Comparison of ENCODE assay signal across 33 cellular contexts in the genomic region with DNA sequence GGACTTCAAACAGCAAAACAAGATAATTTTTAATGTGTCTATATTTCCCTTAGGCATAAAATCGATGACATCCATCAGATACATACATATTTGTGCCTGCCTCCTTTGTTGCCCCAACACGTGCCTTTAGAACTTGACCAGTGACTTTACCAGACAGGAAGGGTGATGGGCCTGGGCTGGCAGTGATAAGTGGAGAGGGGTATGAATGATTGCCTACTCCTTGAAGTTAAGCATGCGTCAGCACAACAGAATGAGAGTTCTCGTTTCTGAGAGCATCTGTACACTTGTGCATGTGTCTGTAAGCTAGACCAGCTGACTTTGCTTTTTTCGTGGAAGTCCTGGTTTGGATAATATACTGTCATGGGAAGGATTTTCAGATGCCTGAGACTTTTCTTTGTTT. TPM values are rescaled to one million over a fixed set of nuclear protein-coding genes. Genes with fewer than 3 reads are reported as not detected.
"Had no signal": no experiment of that assay in that cellular context is flagged by ENCODE, and none has a peak within 500 bp of the region (broad histone marks: within the 10 kb centered on the region; RNA-seq: fewer than 3 reads in every experiment).

No MANE protein-coding gene starts in this region.

- H3K9me3 ChIP-seq: adrenal gland had no signal

- H3K9me3 Mint-ChIP-seq: activated naive CD4-positive, alpha-beta T cell treated with anti-CD3 and anti-CD28 coated beads for 36 hours; activated naive CD4-positive, alpha-beta T cell treated with anti-CD3 and anti-CD28 coated beads, Interleukin-2, amount 50 U/mL, for 72 hours; activated T-cell treated with anti-CD3 and anti-CD28 coated beads, Interleukin-2, amount 50 U/mL, for 24 hours; activated T-helper 2 cell treated with anti-CD3 and anti-CD28 coated beads, Interferon-gamma antibody, Interleukin-2, Interleukin-4, amounts not matched to agents 10 μg/mL and 5 μg/mL and 100 μg/mL, durations not matched to agents 14 hours and 24 hours and 36 hours; brain had no signal

- H3K36me3 ChIP-seq: adrenal gland, WERI-Rb-1 had no signal

- H3K27ac Mint-ChIP-seq: activated CD8-positive, alpha-beta T cell treated with anti-CD3 and anti-CD28 coated beads, Interleukin-2, amount 10 ng/mL, durations not matched to agents 7 days and 5 days; activated naive CD4-positive, alpha-beta T cell treated with anti-CD3 and anti-CD28 coated beads for 36 hours; activated naive CD4-positive, alpha-beta T cell treated with anti-CD3 and anti-CD28 coated beads, Interleukin-2, amount 50 U/mL, for 72 hours; activated T-cell treated with anti-CD3 and anti-CD28 coated beads, Interleukin-2, amount 50 U/mL, for 24 hours; activated T-helper 2 cell treated with anti-CD3 and anti-CD28 coated beads, Interferon-gamma antibody, Interleukin-2, Interleukin-4, amounts not matched to agents 10 μg/mL and 5 μg/mL and 100 μg/mL, durations not matched to agents 14 hours and 24 hours and 36 hours; brain had no signal

- H3K36me3 Mint-ChIP-seq: activated naive CD4-positive, alpha-beta T cell treated with anti-CD3 and anti-CD28 coated beads, Interleukin-2, amount 50 U/mL, for 72 hours; brain had no signal

- H3K9ac ChIP-seq: KMS-11 had no signal

- DNase-seq: activated CD4-positive, alpha-beta T cell treated with anti-CD3 and anti-CD28 coated beads for 1 hour; activated CD4-positive, alpha-beta T cell treated with anti-CD3 and anti-CD28 coated beads for 48 hours; activated CD4-positive, alpha-beta T cell treated with anti-CD3 and anti-CD28 coated beads, Interleukin-2, amount 50 U/mL, for 48 hours; activated CD4-positive, CD25-positive, alpha-beta regulatory T cell; activated CD8-positive, alpha-beta T cell treated with anti-CD3 and anti-CD28 coated beads, Interleukin-2, amount 10 ng/mL, durations not matched to agents 7 days and 5 days; activated gamma-delta T cell; activated naive CD4-positive, alpha-beta T cell treated with anti-CD3 and anti-CD28 coated beads for 36 hours; activated T-cell treated with anti-CD3 and anti-CD28 coated beads, Interleukin-2, amount 50 U/mL, for 24 hours; adrenal gland; caudate nucleus; cerebellar nuclear complex; MM.1S; MV-4-11; NCI-H1092; NCI-H146; NCI-H187; NCI-H2029 treated with DMSO at 0.1 percent for 48 hours; NCI-H2107; NCI-H2171 treated with DMSO at 0.1 percent for 48 hours; NCI-H2227 treated with DMSO at 0.1 percent for 48 hours; NCI-H446; NCI-H524 treated with DMSO at 0.1 percent for 48 hours; Right ventricle myocardium superior; SW 1271; T-helper 1 cell; T1000; WERI-Rb-1 had no signal

- H3K4me2 ChIP-seq: KMS-11 had no signal

- H3K27me3 ChIP-seq: adrenal gland had no signal

- H3K27ac ChIP-seq: adrenal gland, KMS-11, WERI-Rb-1 had no signal

- H3K4me1 ChIP-seq: adrenal gland had no signal

- H3K4me3 ChIP-seq: adrenal gland had no signal

- H3K4me3 Mint-ChIP-seq: activated CD8-positive, alpha-beta T cell treated with anti-CD3 and anti-CD28 coated beads, Interleukin-2, amount 10 ng/mL, durations not matched to agents 7 days and 5 days; activated naive CD4-positive, alpha-beta T cell treated with anti-CD3 and anti-CD28 coated beads for 36 hours; activated T-cell treated with anti-CD3 and anti-CD28 coated beads, Interleukin-2, amount 50 U/mL, for 24 hours; brain had no signal

- ATAC-seq: activated CD8-positive, alpha-beta T cell treated with anti-CD3 and anti-CD28 coated beads, Interleukin-2, amount 10 ng/mL, durations not matched to agents 7 days and 5 days; activated naive CD4-positive, alpha-beta T cell treated with anti-CD3 and anti-CD28 coated beads, Interleukin-2, amount 50 U/mL, for 72 hours had no signal

RNA-seq across cellular contexts. Expression of gene COL6A6, which starts 54.9 kb away (rescaled TPM):
- total RNA-seq: activated CD8-positive, alpha-beta T cell treated with anti-CD3 and anti-CD28 coated beads, Interleukin-2, amount 10 ng/mL, durations not matched to agents 7 days and 5 days; activated naive CD4-positive, alpha-beta T cell treated with anti-CD3 and anti-CD28 coated beads for 36 hours; activated naive CD4-positive, alpha-beta T cell treated with anti-CD3 and anti-CD28 coated beads, Interleukin-2, amount 50 U/mL, for 72 hours; activated T-helper 2 cell treated with anti-CD3 and anti-CD28 coated beads, Interferon-gamma antibody, Interleukin-2, Interleukin-4, amounts not matched to agents 10 μg/mL and 5 μg/mL and 100 μg/mL, durations not matched to agents 14 hours and 24 hours and 36 hours; LHCN-M2; T-helper 2 cell treated with Interferon-gamma antibody and Interleukin-4, amounts not matched to agents 100 ng/mL and 5 ng/mL, for 36 hours had no signal
